17 cellular contexts compared by ENCODE assay signal in genomic region chr20:51126337-51126736, GRCh38.
DNase-seq lines count a peak whose midpoint lies in the region; ATAC-seq and TF ChIP-seq lines count a peak whose summit lies in the region.
"Had no signal": no experiment of that assay in that cellular context is flagged by ENCODE, and none has a peak within 500 bp of the region (broad histone marks: within the 10 kb centered on the region; RNA-seq: fewer than 3 reads in every experiment).

No MANE protein-coding gene starts in this region.

- no peak overlapping the region for H3K14ac ChIP-seq in neuronal stem cell (ENCODE audit: low read length)

- WGBS in esophagus muscularis mucosa: 84% methylated on average over 3 of the region's 3 CpGs
- no CpG with 5 or more reads among the region's 3 CpGs for WGBS in neuronal stem cell (ENCODE audit: extremely low coverage in 2 of 2, insufficient read length in 2 of 2, insufficient replicate concordance in 1 of 2), 2 donors

- H3K27ac ChIP-seq in VCaP: peak overlapping the region; percentile 65
- H3K27ac ChIP-seq in esophagus muscularis mucosa (replicated peaks in 1 of 4): peak overlapping the region; percentile 37 to 64 (median 53)
- no peak overlapping the region for H3K27ac ChIP-seq in neuronal stem cell (replicated peaks; ENCODE audit: low read length)
- no peak overlapping the region for H3K27ac ChIP-seq in ascending aorta
- H3K27ac ChIP-seq: SK-N-MC had no signal

- no peak overlapping the region for H2AK5ac ChIP-seq in neuronal stem cell (ENCODE audit: low read depth, low read length)

- H3K4me1 ChIP-seq in esophagus muscularis mucosa: peaks cover 0 to 38% (median 37%) of the 10 kb centered on the region in 4 donors
- H3K4me1 ChIP-seq in neuronal stem cell (ENCODE audit: control insufficient read depth in 2 of 2, insufficient read depth in 1 of 2, low read depth in 1 of 2, low read length in 2 of 2): peaks cover 4% of the 10 kb centered on the region in 2 donors
- no peaks in the 10 kb centered on the region for H3K4me1 ChIP-seq in ascending aorta

- H3K27me3 ChIP-seq in esophagus muscularis mucosa (no peaks in the 10 kb centered on the region), neuronal stem cell (ENCODE audit: control insufficient read depth in 3 of 3, insufficient read depth in 3 of 3, low read depth in 1 of 3, low read length in 3 of 3) (peaks cover 0 to 18% (median 0%) of the 10 kb centered on the region in 3 experiments), ascending aorta (no peaks in the 10 kb centered on the region)

- no peak overlapping the region for H2AFZ ChIP-seq in neuronal stem cell (ENCODE audit: low read length)

- no peak for TF ChIP-seq POLR2A in esophagus muscularis mucosa (IDR thresholded peaks at IDR 0.05; ENCODE audit: low read depth)

- no peak overlapping the region for H3K4ac ChIP-seq in neuronal stem cell (ENCODE audit: low read length)

- H3K9ac ChIP-seq in neuronal stem cell (ENCODE audit: low read depth, low read length, poor library complexity): no peak overlapping the region

- H3K9me3 ChIP-seq in esophagus muscularis mucosa: no peaks in the 10 kb centered on the region
- H3K9me3 ChIP-seq in neuronal stem cell (replicated peaks in 1 of 2; ENCODE audit: control insufficient read depth in 2 of 2, insufficient read depth in 1 of 2, low read depth in 1 of 2, low read length in 2 of 2): no peaks in the 10 kb centered on the region
- no peaks in the 10 kb centered on the region for H3K9me3 ChIP-seq in ascending aorta

- no peak overlapping the region for H3K23ac ChIP-seq in neuronal stem cell (ENCODE audit: low read depth, low read length, poor library complexity)

- H3K36me3 ChIP-seq in esophagus muscularis mucosa (no peaks in the 10 kb centered on the region), neuronal stem cell (replicated peaks in 1 of 2; ENCODE audit: control insufficient read depth in 2 of 2, insufficient read depth in 2 of 2, low read length in 2 of 2) (no peaks in the 10 kb centered on the region), ascending aorta (no peaks in the 10 kb centered on the region)

- H3K79me1 ChIP-seq in neuronal stem cell (ENCODE audit: low read depth, low read length): no peaks in the 10 kb centered on the region

- TF ChIP-seq CTCF in VCaP (conservative IDR thresholded peaks at IDR 0.05) (no peak), esophagus muscularis mucosa (IDR thresholded peaks at IDR 0.05) (no peak), ascending aorta (IDR thresholded peaks at IDR 0.05) (no peak)

- no peak overlapping the region for H2BK120ac ChIP-seq in neuronal stem cell (ENCODE audit: low read depth, low read length)

- DNase-seq in esophagus muscularis mucosa (ENCODE audit: extremely low spot score): no peak
- no peak for DNase-seq in neuronal stem cell (ENCODE audit: low spot score)
- DNase-seq in ureter (ENCODE audit: low spot score): peak; percentile 45
- no peak for DNase-seq in NOMO-1 (lab: John Stamatoyannopoulos, UW; ENCODE audit: unreplicated experiment in 2 of 2)
- DNase-seq in ascending aorta (ENCODE audit: low spot score in 2 of 2): no peak
- DNase-seq: CD4-positive, CD25-positive, alpha-beta regulatory T cell; DMS79; KG1; NCI-H1092; NCI-H1436; NCI-H187 treated with DMSO at 0.1 percent for 48 hours; NCI-H2107; NCI-H748 treated with DMSO at 0.1 percent for 48 hours had no signal

- ATAC-seq in HG03520 (IDR thresholded peaks at IDR 0.05; ENCODE audit: unreplicated experiment): no peak
- ATAC-seq: Right ventricle myocardium inferior had no signal

- H3K4me2 ChIP-seq in neuronal stem cell (ENCODE audit: insufficient read depth, low read length, poor library complexity, severe bottlenecking): no peak overlapping the region

- H3K18ac ChIP-seq in neuronal stem cell (ENCODE audit: low read length): peak overlapping the region; percentile 16

- H2BK15ac ChIP-seq in neuronal stem cell (ENCODE audit: low read length): no peak overlapping the region

- no peak overlapping the region for H4K8ac ChIP-seq in neuronal stem cell (ENCODE audit: low read depth, low read length)

- H4K91ac ChIP-seq in neuronal stem cell (ENCODE audit: low read depth, low read length, poor library complexity): no peak overlapping the region

- intact Hi-C loops in esophagus muscularis mucosa (cut with DNase I) (no loop called here), ascending aorta (cut with DNase I) (no loop called here)

- no peak overlapping the region for H3K4me3 ChIP-seq in esophagus muscularis mucosa
- H3K4me3 ChIP-seq in neuronal stem cell (ENCODE audit: low read length in 2 of 2): no peak overlapping the region
- no peak overlapping the region for H3K4me3 ChIP-seq in ascending aorta
- H3K4me3 ChIP-seq: SK-N-MC had no signal

- no peak for TF ChIP-seq EP300 in esophagus muscularis mucosa (IDR thresholded peaks at IDR 0.05)

- H2BK12ac ChIP-seq in neuronal stem cell (ENCODE audit: low read length): no peak overlapping the region

- H2BK5ac ChIP-seq in neuronal stem cell (ENCODE audit: low read length): no peak overlapping the region

Comparison
In these comparisons a context has a peak if more than half of its experiments do, and no peak if none do; other contexts are left out.
1. H3K27ac ChIP-seq: peak in VCaP (single experiment) and esophagus muscularis mucosa (4 of 4); none in neuronal stem cell (single experiment) and ascending aorta (0 of 2).